24 cellular contexts compared by ENCODE assay signal in genomic region chr13:39951301-39951700, GRCh38.
"Had no signal": no experiment of that assay in that cellular context is flagged by ENCODE, and none has a peak within 500 bp of the region (broad histone marks: within the 10 kb centered on the region; RNA-seq: fewer than 3 reads in every experiment).

No MANE protein-coding gene starts in this region.

- H3K9ac ChIP-seq: neural progenitor cell had no signal

- H3K27ac ChIP-seq: breast epithelium, dorsolateral prefrontal cortex, gastroesophageal sphincter, neural progenitor cell, upper lobe of left lung had no signal

- H3K9me3 Mint-ChIP-seq: activated CD4-positive, alpha-beta memory T cell treated with anti-CD3 and anti-CD28 coated beads for 36 hours; activated T-helper 17 cell treated with anti-CD3 and anti-CD28 coated beads, Interleukin-2, amount 50 U/mL, for 72 hours; memory B cell; naive thymus-derived CD8-positive, alpha-beta T cell; neural progenitor cell had no signal

- H3K36me3 Mint-ChIP-seq: activated CD4-positive, alpha-beta memory T cell treated with anti-CD3 and anti-CD28 coated beads for 36 hours; memory B cell; naive thymus-derived CD8-positive, alpha-beta T cell; neural progenitor cell had no signal

- H3K27ac Mint-ChIP-seq: activated CD4-positive, alpha-beta memory T cell treated with anti-CD3 and anti-CD28 coated beads for 36 hours; activated T-helper 17 cell treated with anti-CD3 and anti-CD28 coated beads, Interleukin-2, amount 50 U/mL, for 72 hours; memory B cell; neural progenitor cell had no signal

- H3K27me3 Mint-ChIP-seq: activated CD4-positive, alpha-beta memory T cell treated with anti-CD3 and anti-CD28 coated beads for 36 hours; activated CD4-positive, alpha-beta T cell treated with anti-CD3 and anti-CD28 coated beads for 36 hours; activated T-helper 17 cell treated with anti-CD3 and anti-CD28 coated beads, Interleukin-2, amount 50 U/mL, for 72 hours; memory B cell; naive thymus-derived CD8-positive, alpha-beta T cell had no signal

- H3K27me3 ChIP-seq: breast epithelium, dorsolateral prefrontal cortex, gastroesophageal sphincter, neural progenitor cell, spleen, upper lobe of left lung had no signal

- H3K4me3 ChIP-seq: breast epithelium, dorsolateral prefrontal cortex, gastroesophageal sphincter, neural progenitor cell, spleen, upper lobe of left lung had no signal

- H3K4me1 ChIP-seq: breast epithelium, neural progenitor cell had no signal

- DNase-seq: activated CD4-positive, alpha-beta memory T cell treated with anti-CD3 and anti-CD28 coated beads for 36 hours; activated CD4-positive, alpha-beta T cell treated with anti-CD3 and anti-CD28 coated beads for 36 hours; activated CD4-positive, CD25-positive, alpha-beta regulatory T cell; activated CD8-positive, alpha-beta memory T cell treated with anti-CD3 and anti-CD28 coated beads, Interleukin-2, amount 50 U/mL, for 4 hours; activated gamma-delta T cell treated with Interleukin-2 at 50 U/mL for 16 hours; activated naive CD4-positive, alpha-beta T cell treated with anti-CD3 and anti-CD28 coated beads, Interleukin-2, amount 50 U/mL, for 16 hours; activated T-cell treated with anti-CD3 and anti-CD28 coated beads, Interleukin-2, amount 50 U/mL, for 1 hour; central memory CD4-positive, alpha-beta T cell; dorsolateral prefrontal cortex; effector memory CD4-positive, alpha-beta T cell; head of caudate nucleus; hippocampal formation; midbrain; naive thymus-derived CD8-positive, alpha-beta T cell; posterior cingulate gyrus; right cardiac atrium; spleen; stimulated activated naive CD4-positive, alpha-beta T cell treated with Interleukin-2 at 50 U/mL for 16 hours; upper lobe of left lung had no signal

- ATAC-seq: activated CD4-positive, alpha-beta T cell treated with anti-CD3 and anti-CD28 coated beads for 36 hours; activated T-helper 17 cell treated with anti-CD3 and anti-CD28 coated beads, Interleukin-2, amount 50 U/mL, for 72 hours; gastroesophageal sphincter; naive thymus-derived CD8-positive, alpha-beta T cell; right cardiac atrium had no signal

- H3K4me2 ChIP-seq: neural progenitor cell had no signal

- H3K36me3 ChIP-seq: breast epithelium, gastroesophageal sphincter, neural progenitor cell, spleen, upper lobe of left lung had no signal

- H2AFZ ChIP-seq: neural progenitor cell had no signal

- H3K9me3 ChIP-seq: breast epithelium, gastroesophageal sphincter, spleen, upper lobe of left lung had no signal

- H3K4me3 Mint-ChIP-seq: activated CD4-positive, alpha-beta memory T cell treated with anti-CD3 and anti-CD28 coated beads for 36 hours; activated CD4-positive, alpha-beta T cell treated with anti-CD3 and anti-CD28 coated beads for 36 hours; activated T-helper 17 cell treated with anti-CD3 and anti-CD28 coated beads, Interleukin-2, amount 50 U/mL, for 72 hours; memory B cell; naive thymus-derived CD8-positive, alpha-beta T cell; neural progenitor cell had no signal
